ENCODE assay signal across 8 cellular contexts in the genomic region with DNA sequence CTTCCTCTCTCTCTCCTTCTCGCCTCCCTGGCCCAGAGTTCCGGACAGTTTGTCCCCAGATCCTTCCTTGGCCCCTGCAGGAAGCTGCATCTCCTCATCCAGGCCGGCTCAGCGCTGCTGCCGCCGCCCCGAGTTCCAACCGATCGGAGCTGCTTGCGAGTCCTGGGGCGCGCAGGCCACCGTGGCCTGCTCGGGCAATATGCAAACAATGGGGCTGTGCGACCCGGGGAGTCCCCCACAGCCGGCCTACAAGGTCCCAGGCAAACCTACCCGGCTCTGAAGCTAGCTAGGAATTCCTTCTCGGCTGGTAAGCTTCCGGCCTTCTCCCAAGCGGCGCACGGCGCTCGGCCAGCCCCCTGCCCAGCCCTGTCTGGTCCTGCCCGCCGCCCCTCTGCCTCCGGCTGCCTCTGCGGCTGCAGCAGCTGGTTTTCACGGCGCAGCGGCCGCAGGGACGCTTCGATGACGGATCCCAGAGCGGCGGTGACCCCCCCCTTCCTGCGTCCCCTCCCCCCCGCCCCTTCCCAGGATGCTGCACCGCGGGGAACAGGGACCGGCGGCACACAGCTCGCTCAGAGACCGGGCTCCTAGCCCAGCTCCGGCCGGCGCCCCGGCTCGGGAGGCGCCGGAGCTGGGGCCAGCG. TPM values are rescaled to one million over a fixed set of nuclear protein-coding genes. Genes with fewer than 3 reads are reported as not detected.
DNase-seq lines count a peak whose midpoint lies in the region; ATAC-seq and TF ChIP-seq lines count a peak whose summit lies in the region.

No MANE protein-coding gene starts in this region.

- H3K4me3 ChIP-seq in Caco-2 (ENCODE audit: low read depth, low read length), result peak overlapping the region; percentile 18
- peak overlapping the region; percentile 65 for H3K4me3 ChIP-seq in GM23338
- peak overlapping the region; percentile 54 to 72 for H3K4me3 ChIP-seq in left lung
- H3K4me3 ChIP-seq in suprapubic skin, result peak overlapping the region; percentile 74

- H3K79me2 ChIP-seq in GM23338 (replicated peaks; ENCODE audit: insufficient read depth), result no peaks in the 10 kb centered on the region

- H3K27ac Mint-ChIP-seq in Caco-2 (ENCODE audit: unreplicated experiment), result no peak overlapping the region
- H3K27ac Mint-ChIP-seq in GM23338, result no peak overlapping the region
- H3K27ac Mint-ChIP-seq in chondrocyte (ENCODE audit: unreplicated experiment), result peak overlapping the region; percentile 98

- TF ChIP-seq EP300 in suprapubic skin (IDR thresholded peaks at IDR 0.05), result no peak

- CTCF ChIA-PET in Caco-2 (lab: Charles Lee), result interaction anchor here (0.7 to 0.9 kb wide), 2 partner anchors 38 to 39 kb away, joined by 3 to 4 read pairs; no protein-coding TSS in a partner anchor

- H3F3A ChIP-seq in GM23338 (replicated peaks; ENCODE audit: low read depth), result no peaks in the 10 kb centered on the region

- DNase-seq in Caco-2, result no peak
- DNase-seq in GM23338 (ENCODE audit: low spot score), result peak; percentile 75
- peak; percentile 37 for DNase-seq in RKO (ENCODE audit: low spot score)
- no peak for DNase-seq in chondrocyte (ENCODE audit: low spot score)
- peak in 1 of 2 donors; percentile 78 for DNase-seq in left lung
- DNase-seq in suprapubic skin (ENCODE audit: low spot score in 2 of 2), result peak in 1 of 2 donors; percentile 62
- no peak for DNase-seq in NCI-H1092 (lab: John Stamatoyannopoulos, UW)

- H3K4me3 Mint-ChIP-seq in Caco-2 (ENCODE audit: unreplicated experiment) (peak overlapping the region; percentile 56), GM23338 (peak overlapping the region; percentile 82), chondrocyte (ENCODE audit: unreplicated experiment) (peak overlapping the region; percentile 88)

- H3K27me3 ChIP-seq in Caco-2 (replicated peaks; ENCODE audit: control insufficient read depth, insufficient read depth, low read length) (no peaks in the 10 kb centered on the region), GM23338 (ENCODE audit: insufficient read depth) (no peaks in the 10 kb centered on the region), left lung (no peaks in the 10 kb centered on the region), suprapubic skin (no peaks in the 10 kb centered on the region)

- H3K36me3 ChIP-seq in Caco-2 (ENCODE audit: control insufficient read depth, insufficient read depth, low read length), result no peaks in the 10 kb centered on the region
- H3K36me3 ChIP-seq in GM23338 (ENCODE audit: insufficient read depth), result no peaks in the 10 kb centered on the region
- H3K36me3 ChIP-seq in left lung, result peaks cover 0 to 28% of the 10 kb centered on the region in 2 donors
- H3K36me3 ChIP-seq in suprapubic skin, result peaks cover 26% of the 10 kb centered on the region

- H3K4me2 ChIP-seq in GM23338, result peak overlapping the region; percentile 85

- POLR2A ChIA-PET in Caco-2 (lab: Charles Lee), result no interaction called here

- H3K27me3 Mint-ChIP-seq in Caco-2 (ENCODE audit: insufficient read depth, unreplicated experiment) (no peaks in the 10 kb centered on the region), GM23338 (ENCODE audit: insufficient read depth, low read depth, poor library complexity) (peaks cover 7% of the 10 kb centered on the region), chondrocyte (ENCODE audit: low read depth) (no peaks in the 10 kb centered on the region)

- 18% methylated on average over 20 of the region's 54 CpGs for WGBS in suprapubic skin

- H3K4me1 Mint-ChIP-seq in Caco-2 (ENCODE audit: low read depth, unreplicated experiment) (peaks cover 10% of the 10 kb centered on the region), GM23338 (peaks cover 31% of the 10 kb centered on the region), chondrocyte (ENCODE audit: low read depth) (peaks cover 57% of the 10 kb centered on the region)

- H2AFZ ChIP-seq in GM23338, result no peak overlapping the region

- no peaks in the 10 kb centered on the region for H3K9me2 ChIP-seq in GM23338 (ENCODE audit: insufficient read depth)

- ATAC-seq in GM23338, result peak; percentile 79
- peak; percentile 7 for ATAC-seq in left lung
- no peak for ATAC-seq in HG03280 (IDR thresholded peaks at IDR 0.05; ENCODE audit: unreplicated experiment)

- H4K20me1 ChIP-seq in GM23338 (replicated peaks; ENCODE audit: insufficient read depth), result no peaks in the 10 kb centered on the region

- H3K36me3 Mint-ChIP-seq in Caco-2 (ENCODE audit: insufficient read depth, unreplicated experiment) (peaks cover 4% of the 10 kb centered on the region), GM23338 (ENCODE audit: low read depth) (peaks cover 15% of the 10 kb centered on the region), chondrocyte (ENCODE audit: low read depth) (peaks cover 22% of the 10 kb centered on the region)

- TF ChIP-seq POLR2A in suprapubic skin (IDR thresholded peaks at IDR 0.05), result no peak

- TF ChIP-seq CTCF in Caco-2 (IDR thresholded peaks at IDR 0.05; ENCODE audit: insufficient read depth in 1 of 2, low read depth in 1 of 2, low read length in 1 of 2, severe bottlenecking in 1 of 2, unreplicated experiment in 1 of 2) (no peak), GM23338 (conservative IDR thresholded peaks at IDR 0.05; ENCODE audit: low read depth in 2 of 2) (no peak), chondrocyte (IDR thresholded peaks at IDR 0.05) (no peak), left lung (IDR thresholded peaks at IDR 0.05) (no peak), suprapubic skin (IDR thresholded peaks at IDR 0.05) (no peak)

- no peak overlapping the region for H3K27ac ChIP-seq in GM23338 (ENCODE audit: low read depth)
- peak overlapping the region; percentile 92 to 98 for H3K27ac ChIP-seq in left lung
- peak overlapping the region; percentile 98 for H3K27ac ChIP-seq in suprapubic skin

- H3K9me3 ChIP-seq in Caco-2, result no peaks in the 10 kb centered on the region
- H3K9me3 ChIP-seq in left lung, result no peaks in the 10 kb centered on the region
- no peaks in the 10 kb centered on the region for H3K9me3 ChIP-seq in suprapubic skin

- intact Hi-C loops in Caco-2 (cut with micrococcal nuclease; ENCODE audit: unreplicated experiment) (no loop called here), left lung (cut with DNase I) (loop anchor here in 1 of 2 donors (5.0 kb wide), 1 partner anchor 39 kb away; no protein-coding TSS in a partner anchor)

- peaks cover 5% of the 10 kb centered on the region; the same call in 1 of the 2 replicates for H3K4me1 ChIP-seq in Caco-2
- peaks cover 10% of the 10 kb centered on the region for H3K4me1 ChIP-seq in GM23338 (ENCODE audit: insufficient read depth)
- peaks cover 9 to 60% of the 10 kb centered on the region in 2 donors for H3K4me1 ChIP-seq in left lung
- H3K4me1 ChIP-seq in suprapubic skin, result peaks cover 28% of the 10 kb centered on the region

- BruUV-seq in Caco-2 (replicated peaks; lab: Mats Ljungman, UMichigan), result no TSS peak

- H3K9me3 Mint-ChIP-seq in Caco-2 (ENCODE audit: unreplicated experiment) (no peaks in the 10 kb centered on the region), GM23338 (no peaks in the 10 kb centered on the region), chondrocyte (ENCODE audit: low read depth) (no peaks in the 10 kb centered on the region)

TF ChIP-seq in GM23338, 12 proteins besides CTCF, POLR2A, EP300 and RAD21:
- TF ChIP-seq ZNF114 (CRISPR knock-in tag; IDR thresholded peaks at IDR 0.05), result no peak
- TF ChIP-seq REST (IDR thresholded peaks at IDR 0.05; ENCODE audit: unreplicated experiment), result no peak
TF ChIP-seq in GM23338: peak in this region for 0.

RNA-seq across cellular contexts. Expression of gene TSC22D3, which starts 59.4 kb away (rescaled TPM):
- total RNA-seq in Caco-2 (2022) (2.2 TPM in 2 replicates), chondrocyte (191 to 199 TPM (median 199 TPM) in 3 replicates), left lung (100 to 1,000 TPM; 137 to 156 TPM), suprapubic skin (1,000 to 10,000 TPM in 1 of 4 donors, 100 to 1,000 TPM in 3; 487 to 1,035 (median 681) TPM)
- total RNA-seq in GM23338 (2014; rRNA removed; shearing (Covaris generic)), result 10.9 and 20.0 TPM in 2 replicates
- polyA plus RNA-seq in GM23338 (2016; fragmentation: Nextera tagmentation; extraction: Ambion mirVana), result 10.2 and 12.6 TPM in 2 replicates

Comparison
In these comparisons a context has a peak if more than half of its experiments do, and no peak if none do; other contexts are left out.
1. DNase-seq: peak in GM23338 (single experiment) and RKO (single experiment); none in Caco-2 (0 of 2), chondrocyte (single experiment) and NCI-H1092 (single experiment).
2. H3K4me3 ChIP-seq: peak in every context shown above with its lines; median percentile 74 in suprapubic skin; 65 in GM23338; 63 in left lung; 18 in Caco-2.
3. Peak in every context shown above with its lines, with median percentiles within 50 percentile points of each other: H3K4me3 Mint-ChIP-seq.